18 cellular contexts compared by ENCODE assay signal in the genomic region with DNA sequence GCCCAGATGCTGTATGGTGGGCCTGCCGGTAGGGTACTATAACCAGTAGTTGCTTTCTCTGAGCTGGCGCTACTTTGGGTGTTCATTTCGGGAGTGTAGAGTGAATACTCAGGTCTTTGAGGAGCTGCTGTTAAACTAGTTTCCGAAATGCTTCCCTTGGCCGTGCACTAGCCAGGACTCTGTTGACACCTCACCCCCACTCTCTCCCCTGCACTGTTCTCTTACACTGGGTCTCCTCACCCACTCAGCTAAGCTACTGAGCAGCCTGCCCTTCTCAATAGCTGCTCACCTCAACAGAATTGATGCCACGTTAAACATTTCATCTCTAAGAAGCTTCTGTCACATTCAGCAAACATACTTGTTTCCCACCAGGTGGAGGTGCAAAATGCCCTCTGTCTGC.
"Had no signal": no experiment of that assay in that cellular context is flagged by ENCODE, and none has a peak within 500 bp of the region (broad histone marks: within the 10 kb centered on the region; RNA-seq: fewer than 3 reads in every experiment).

No MANE protein-coding gene starts in this region.

- H3K4me3 Mint-ChIP-seq: activated B cell treated with CpG ODN at 0.5 μM for 24 hours; activated CD4-positive, alpha-beta T cell treated with anti-CD3 and anti-CD28 coated beads, Interleukin-2, amount 10 ng/mL, durations not matched to agents 24 days and 14 days; activated naive CD4-positive, alpha-beta T cell treated with anti-CD3 and anti-CD28 coated beads for 36 hours; activated T-helper 17 cell treated with anti-CD3 and anti-CD28 coated beads, Interleukin-2, amount 50 U/mL, for 72 hours; effector memory CD8-positive, alpha-beta T cell; naive thymus-derived CD8-positive, alpha-beta T cell; T-helper 1 cell treated with Interleukin-12 subunit alpha and Interleukin-12 subunit beta and Interleukin-4 antibody, amounts not matched to agents 30 μg/mL and 1 μg/mL, for 36 hours had no signal

- H3K36me3 ChIP-seq: prostate gland, sigmoid colon, stomach had no signal

- H3K4me3 ChIP-seq: mucosa of descending colon, prostate gland had no signal

- H3K4me1 ChIP-seq: prostate gland, sigmoid colon, stomach had no signal

- H3K27me3 ChIP-seq: sigmoid colon, stomach had no signal

- H3K9me3 ChIP-seq: mucosa of descending colon, prostate gland, sigmoid colon, stomach had no signal

- H3K9me3 Mint-ChIP-seq: activated B cell treated with CpG ODN at 0.5 μM for 24 hours; activated CD4-positive, alpha-beta T cell treated with anti-CD3 and anti-CD28 coated beads, Interleukin-2, amount 10 ng/mL, durations not matched to agents 24 days and 14 days; activated naive CD4-positive, alpha-beta T cell treated with anti-CD3 and anti-CD28 coated beads for 36 hours; activated T-helper 17 cell treated with anti-CD3 and anti-CD28 coated beads, Interleukin-2, amount 50 U/mL, for 72 hours; effector memory CD8-positive, alpha-beta T cell; naive thymus-derived CD8-positive, alpha-beta T cell; T-helper 1 cell treated with Interleukin-12 subunit alpha and Interleukin-12 subunit beta and Interleukin-4 antibody, amounts not matched to agents 30 μg/mL and 1 μg/mL, for 36 hours had no signal

- DNase-seq: activated B cell treated with CpG ODN at 0.5 μM for 24 hours; activated CD4-positive, alpha-beta T cell treated with anti-CD3 and anti-CD28 coated beads, Interleukin-2, amount 10 ng/mL, durations not matched to agents 24 days and 14 days; activated CD8-positive, alpha-beta memory T cell treated with anti-CD3 and anti-CD28 coated beads for 24 hours; activated naive CD4-positive, alpha-beta T cell treated with anti-CD3 and anti-CD28 coated beads for 36 hours; central memory CD4-positive, alpha-beta T cell; cortex of kidney; effector memory CD8-positive, alpha-beta T cell; mucosa of descending colon; naive thymus-derived CD8-positive, alpha-beta T cell; SHP77 treated with DMSO at 0.1 percent for 48 hours; sigmoid colon; stimulated activated CD4-positive, alpha-beta T cell treated with anti-CD3 and anti-CD28 coated beads, Interleukin-15, amount 100 ng/mL, for 24 hours; stimulated activated CD4-positive, alpha-beta T cell treated with anti-CD3 and anti-CD28 coated beads, Interleukin-4, amount 100 ng/mL, for 24 hours; stomach; trophoblast cell had no signal

- H3K27ac ChIP-seq: prostate gland had no signal

- H3K27ac Mint-ChIP-seq: activated B cell treated with CpG ODN at 0.5 μM for 24 hours; activated CD4-positive, alpha-beta T cell treated with anti-CD3 and anti-CD28 coated beads, Interleukin-2, amount 10 ng/mL, durations not matched to agents 24 days and 14 days; activated naive CD4-positive, alpha-beta T cell treated with anti-CD3 and anti-CD28 coated beads for 36 hours; activated T-helper 17 cell treated with anti-CD3 and anti-CD28 coated beads, Interleukin-2, amount 50 U/mL, for 72 hours; effector memory CD8-positive, alpha-beta T cell; naive thymus-derived CD8-positive, alpha-beta T cell; T-helper 1 cell treated with Interleukin-12 subunit alpha and Interleukin-12 subunit beta and Interleukin-4 antibody, amounts not matched to agents 30 μg/mL and 1 μg/mL, for 36 hours had no signal

- H3K4me1 Mint-ChIP-seq: activated B cell treated with CpG ODN at 0.5 μM for 24 hours; activated CD4-positive, alpha-beta T cell treated with anti-CD3 and anti-CD28 coated beads, Interleukin-2, amount 10 ng/mL, durations not matched to agents 24 days and 14 days; activated T-helper 17 cell treated with anti-CD3 and anti-CD28 coated beads, Interleukin-2, amount 50 U/mL, for 72 hours; naive thymus-derived CD8-positive, alpha-beta T cell had no signal

- ATAC-seq: activated T-helper 17 cell treated with anti-CD3 and anti-CD28 coated beads, Interleukin-2, amount 50 U/mL, for 72 hours; effector memory CD8-positive, alpha-beta T cell; mucosa of descending colon; naive thymus-derived CD8-positive, alpha-beta T cell had no signal

- H3K36me3 Mint-ChIP-seq: naive thymus-derived CD8-positive, alpha-beta T cell had no signal
